ENCODE assay signal across 21 cellular contexts in the genomic region with DNA sequence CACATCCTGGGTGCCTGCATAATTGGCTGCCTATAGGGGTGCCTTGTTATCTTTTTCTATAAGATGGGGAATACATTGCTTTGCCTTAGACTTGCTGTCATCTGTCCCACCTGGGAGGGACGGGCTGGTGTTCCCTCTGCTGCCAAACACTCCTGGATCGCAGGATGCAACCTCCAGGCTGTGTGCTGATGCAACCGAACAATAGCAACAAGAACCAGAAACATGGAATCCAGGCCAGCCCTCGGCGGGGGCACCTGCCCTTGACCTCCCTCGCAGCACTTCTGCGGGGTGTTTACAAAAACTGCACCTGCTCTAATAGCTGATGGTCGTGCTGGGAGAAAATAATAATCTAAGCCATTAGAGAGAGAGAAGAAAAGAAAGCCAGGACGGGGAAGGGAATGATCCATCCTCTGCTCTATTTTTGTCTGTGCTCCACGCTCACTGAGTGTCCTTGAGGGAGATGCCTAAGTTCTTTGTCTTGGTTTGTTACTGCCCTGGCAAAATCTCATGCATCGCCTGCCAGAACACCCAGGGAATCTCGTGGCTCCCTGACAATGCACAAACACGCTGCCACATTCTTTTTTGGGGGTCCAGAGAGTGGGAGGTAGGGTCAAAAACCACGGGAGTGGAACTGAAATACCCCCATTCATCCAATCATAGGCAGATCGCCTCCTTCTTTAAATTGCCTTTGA.
DNase-seq lines count a peak whose midpoint lies in the region; ATAC-seq and TF ChIP-seq lines count a peak whose summit lies in the region.
"Had no signal": no experiment of that assay in that cellular context is flagged by ENCODE, and none has a peak within 500 bp of the region (broad histone marks: within the 10 kb centered on the region; RNA-seq: fewer than 3 reads in every experiment).

No MANE protein-coding gene starts in this region.

- TF ChIP-seq CTCF in H9 (conservative IDR thresholded peaks at IDR 0.05) (no peak), left ventricle myocardium inferior (IDR thresholded peaks at IDR 0.05; ENCODE audit: borderline replicate concordance) (no peak), progenitor cell of endocrine pancreas (IDR thresholded peaks at IDR 0.05; ENCODE audit: unreplicated experiment) (no peak)

- peaks cover 4% of the 10 kb centered on the region; the same call in 1 of the 2 replicates for H3K4me1 ChIP-seq in H9 (ENCODE audit: insufficient read depth, low read length)
- peaks cover 45% of the 10 kb centered on the region for H3K4me1 ChIP-seq in left ventricle myocardium inferior

- peak overlapping the region; percentile 86 to 95 (median 93) for H3K27ac Mint-ChIP-seq in H9
- H3K27ac Mint-ChIP-seq in progenitor cell of endocrine pancreas: peak overlapping the region; percentile 81
- H3K27ac Mint-ChIP-seq: activated naive CD8-positive, alpha-beta T cell treated with anti-CD3 and anti-CD28 coated beads for 36 hours; memory B cell had no signal

- H3K27me3 ChIP-seq in H9 (ENCODE audit: insufficient read depth, low read length): no peaks in the 10 kb centered on the region
- H3K27me3 ChIP-seq in left ventricle myocardium inferior (ENCODE audit: low read depth): no peaks in the 10 kb centered on the region
- H3K27me3 ChIP-seq: spleen had no signal

- H2BK15ac ChIP-seq in H9 (ENCODE audit: low read depth, low read length): no peak overlapping the region

- DNase-seq in H9 (no peak), NCI-H748 treated with DMSO at 0.1 percent for 48 hours (lab: John Stamatoyannopoulos, UW) (peak; percentile 1), left ventricle myocardium inferior (no peak), progenitor cell of endocrine pancreas (ENCODE audit: low spot score, unreplicated experiment) (no peak), NCI-H1930 (lab: John Stamatoyannopoulos, UW) (no peak), globus pallidus (ENCODE audit: low spot score) (no peak)
- DNase-seq: activated CD4-positive, alpha-beta T cell treated with anti-CD3 and anti-CD28 coated beads, Interleukin-2, amount 50 U/mL, for 1 hour; activated naive CD8-positive, alpha-beta T cell treated with anti-CD3 and anti-CD28 coated beads for 36 hours; activated T-cell treated with anti-CD3 and anti-CD28 coated beads, Interleukin-2, amount 50 U/mL, for 1 hour; foreskin fibroblast; GF-D8; KG1; NCI-H1436; nucleus accumbens; PC-3; SK-N-SH; spleen; stimulated activated naive CD8-positive, alpha-beta T cell treated with anti-CD3 and anti-CD28 coated beads, Interleukin-15, Interleukin-2, amounts not matched to agents 100 U/mL and 50 U/mL, for 24 hours had no signal

- H4K5ac ChIP-seq in H9 (ENCODE audit: insufficient read length, low read depth, low read length): no peak overlapping the region

- H2BK20ac ChIP-seq in H9 (ENCODE audit: low read depth, low read length, poor library complexity, severe bottlenecking): no peak overlapping the region

- H4K91ac ChIP-seq in H9 (ENCODE audit: insufficient read length, low read depth, low read length): no peak overlapping the region

- no peak overlapping the region for H3K14ac ChIP-seq in H9 (ENCODE audit: insufficient read depth, low read length)

- H3K79me2 ChIP-seq in H9 (ENCODE audit: insufficient read depth, low read length): peaks cover 24% of the 10 kb centered on the region; the same call in 1 of the 2 replicates

- no peak overlapping the region for H3K4me2 ChIP-seq in H9 (ENCODE audit: insufficient read depth, insufficient read length, low read length)
- H3K4me2 ChIP-seq: SK-N-SH had no signal

- H3K27ac ChIP-seq in H9 (ENCODE audit: insufficient read length, low read depth, low read length): no peak overlapping the region
- H3K27ac ChIP-seq in left ventricle myocardium inferior (replicated peaks): peak overlapping the region; percentile 87
- H3K27ac ChIP-seq: spleen had no signal

- no peak overlapping the region for H3K23ac ChIP-seq in H9 (ENCODE audit: insufficient read length, low read depth, low read length)

- no peak overlapping the region for H2BK5ac ChIP-seq in H9 (ENCODE audit: insufficient read length, low read length)

- H3K4me3 ChIP-seq in left ventricle myocardium inferior: no peak overlapping the region
- H3K4me3 ChIP-seq: spleen had no signal

- WGBS in H9 (ENCODE audit: extremely low coverage, insufficient read length, low lambda C conversion rate): no CpG with 5 or more reads among the region's 15 CpGs

- H3K27me3 Mint-ChIP-seq in H9 (ENCODE audit: low read depth): no peaks in the 10 kb centered on the region
- no peaks in the 10 kb centered on the region for H3K27me3 Mint-ChIP-seq in progenitor cell of endocrine pancreas
- H3K27me3 Mint-ChIP-seq: activated naive CD8-positive, alpha-beta T cell treated with anti-CD3 and anti-CD28 coated beads for 36 hours; memory B cell had no signal

- H3K4me3 Mint-ChIP-seq in H9 (no peak overlapping the region), progenitor cell of endocrine pancreas (ENCODE audit: low read depth) (no peak overlapping the region)
- H3K4me3 Mint-ChIP-seq: activated naive CD8-positive, alpha-beta T cell treated with anti-CD3 and anti-CD28 coated beads for 36 hours; memory B cell had no signal

- H4K8ac ChIP-seq in H9 (replicated peaks; ENCODE audit: insufficient read length, low read depth, low read length): no peak overlapping the region

- H3K4me1 Mint-ChIP-seq in H9: peaks cover 41 to 47% of the 10 kb centered on the region in 2 experiments
- H3K4me1 Mint-ChIP-seq in progenitor cell of endocrine pancreas (ENCODE audit: low read depth): peaks cover 2% of the 10 kb centered on the region
- H3K4me1 Mint-ChIP-seq: activated naive CD8-positive, alpha-beta T cell treated with anti-CD3 and anti-CD28 coated beads for 36 hours; memory B cell had no signal

- no peak overlapping the region for H3K4ac ChIP-seq in H9 (ENCODE audit: low read depth, low read length)

- no peaks in the 10 kb centered on the region for H4K20me1 ChIP-seq in H9 (ENCODE audit: control insufficient read depth, insufficient read depth, insufficient read length)

- no peak overlapping the region for H2BK12ac ChIP-seq in H9 (ENCODE audit: insufficient read length, low read depth, low read length)

- H2BK120ac ChIP-seq in H9 (ENCODE audit: low read depth, low read length, poor library complexity, severe bottlenecking): no peak overlapping the region

- H2AK5ac ChIP-seq in H9 (ENCODE audit: insufficient read length, low read length): no peak overlapping the region

- H3K9me3 Mint-ChIP-seq in H9 (no peaks in the 10 kb centered on the region; a peak in 1 of 5 replicates), progenitor cell of endocrine pancreas (ENCODE audit: low read depth) (peaks cover 3% of the 10 kb centered on the region)

- H3K36me3 Mint-ChIP-seq in H9 (ENCODE audit: insufficient read depth in 1 of 3, low read depth in 3 of 3) (peaks cover 16 to 28% (median 23%) of the 10 kb centered on the region in 3 experiments), progenitor cell of endocrine pancreas (ENCODE audit: insufficient read depth) (no peaks in the 10 kb centered on the region)
- H3K36me3 Mint-ChIP-seq: activated naive CD8-positive, alpha-beta T cell treated with anti-CD3 and anti-CD28 coated beads for 36 hours; memory B cell had no signal

- H3T11ph ChIP-seq in H9 (ENCODE audit: low read length): no peak overlapping the region

- H3K56ac ChIP-seq in H9 (ENCODE audit: insufficient read length, low read depth, low read length): no peak overlapping the region

- no peak overlapping the region for H3K9ac ChIP-seq in H9 (ENCODE audit: extremely low read depth, insufficient read length, low read length)
- H3K9ac ChIP-seq: SK-N-SH had no signal

- peaks cover 7% of the 10 kb centered on the region for H3K79me1 ChIP-seq in H9 (ENCODE audit: insufficient read depth, low read depth, low read length, poor library complexity, severe bottlenecking)

- no peak overlapping the region for H2AFZ ChIP-seq in H9 (ENCODE audit: low read length)

- no peak for ATAC-seq in HG03095 (IDR thresholded peaks at IDR 0.05; ENCODE audit: unreplicated experiment)
- ATAC-seq in HG03354 (IDR thresholded peaks at IDR 0.05; ENCODE audit: poor library complexity, severe bottlenecking, unreplicated experiment): no peak
- ATAC-seq: PC-3; stimulated activated naive CD8-positive, alpha-beta T cell treated with anti-CD3 and anti-CD28 coated beads, Interleukin-15, Interleukin-2, amounts not matched to agents 100 U/mL and 50 U/mL, for 24 hours had no signal

- no peaks in the 10 kb centered on the region for H3K9me3 ChIP-seq in H9 (ENCODE audit: control insufficient read depth, low read depth, low read length)
- no peaks in the 10 kb centered on the region for H3K9me3 ChIP-seq in left ventricle myocardium inferior (replicated peaks)

- no peaks in the 10 kb centered on the region for H3K23me2 ChIP-seq in H9 (ENCODE audit: insufficient read length, low read depth, low read length, poor library complexity, severe bottlenecking)

- H3K36me3 ChIP-seq in left ventricle myocardium inferior: no peaks in the 10 kb centered on the region
- H3K36me3 ChIP-seq: spleen had no signal

- H3K18ac ChIP-seq in H9 (ENCODE audit: insufficient read length, low read depth, low read length): no peak overlapping the region

- intact Hi-C loops in left ventricle myocardium inferior (cut with micrococcal nuclease): no loop called here
